Comparison of ENCODE assay signal across 8 cellular contexts in genomic region chr17:40552806-40553693, GRCh38. TPM values are rescaled to one million over a fixed set of nuclear protein-coding genes. Genes with fewer than 3 reads are reported as not detected.
DNase-seq lines count a peak whose midpoint lies in the region; ATAC-seq and TF ChIP-seq lines count a peak whose summit lies in the region.

No MANE protein-coding gene starts in this region.

- H3K27ac ChIP-seq in BLaER1 (peak overlapping the region; percentile 96), Peyer's patch (peak overlapping the region; percentile 73 to 86 (median 80)), dorsolateral prefrontal cortex (peak overlapping the region; percentile 62 to 100 (median 93))

- no peaks in the 10 kb centered on the region for H4K20me1 ChIP-seq in BLaER1

- H3K36me3 Mint-ChIP-seq in osteocyte (ENCODE audit: unreplicated experiment): peaks cover 6% of the 10 kb centered on the region

- no peak for ATAC-seq in GM18873 (IDR thresholded peaks at IDR 0.05; ENCODE audit: low FRiP score, unreplicated experiment)
- no peak for ATAC-seq in GM21737 (IDR thresholded peaks at IDR 0.05; ENCODE audit: unreplicated experiment)
- ATAC-seq in HG03097 (IDR thresholded peaks at IDR 0.05; ENCODE audit: low FRiP score, unreplicated experiment): no peak

- H3K4me1 ChIP-seq in BLaER1: peaks cover 100% of the 10 kb centered on the region
- peaks cover 3 to 53% (median 35%) of the 10 kb centered on the region in 4 donors for H3K4me1 ChIP-seq in Peyer's patch

- DNase-seq in Peyer's patch: peak; percentile 13 to 58 (median 42)
- peak in 4 of 10 donors; percentile 2 to 38 (median 4) for DNase-seq in dorsolateral prefrontal cortex
- no peak for DNase-seq in osteocyte (ENCODE audit: extremely low spot score, unreplicated experiment)
- no peak for DNase-seq in putamen (ENCODE audit: low spot score)

- H3K9ac ChIP-seq in BLaER1: peak overlapping the region; percentile 84

- H3K27me3 Mint-ChIP-seq in osteocyte (ENCODE audit: unreplicated experiment): no peaks in the 10 kb centered on the region

- no peak overlapping the region; the same call in none of the 2 replicates for H3K4me3 ChIP-seq in BLaER1
- no peak overlapping the region for H3K4me3 ChIP-seq in Peyer's patch
- H3K4me3 ChIP-seq in dorsolateral prefrontal cortex: peak overlapping the region in 20 of 59 donors; percentile 1 to 56 (median 30)

- TF ChIP-seq CTCF in Peyer's patch (IDR thresholded peaks at IDR 0.05) (no peak), dorsolateral prefrontal cortex (IDR thresholded peaks at IDR 0.05 in 54 of 56, conservative IDR thresholded peaks at IDR 0.05 in 2 of 56; ENCODE audit: low read depth in 1 of 56, partially characterized antibody in 56 of 56) (no peak), osteocyte (IDR thresholded peaks at IDR 0.05) (no peak)

- peak overlapping the region; percentile 98 for H3K27ac Mint-ChIP-seq in osteocyte (ENCODE audit: unreplicated experiment)

- H3K27me3 ChIP-seq in BLaER1: no peaks in the 10 kb centered on the region
- no peaks in the 10 kb centered on the region for H3K27me3 ChIP-seq in Peyer's patch
- H3K27me3 ChIP-seq in dorsolateral prefrontal cortex: no peaks in the 10 kb centered on the region

- H3K4me1 Mint-ChIP-seq in osteocyte (ENCODE audit: unreplicated experiment): peaks cover 92% of the 10 kb centered on the region

- TF ChIP-seq POLR2A in Peyer's patch (IDR thresholded peaks at IDR 0.05): no peak

- intact Hi-C loops in dorsolateral prefrontal cortex (cut with DNase I): no loop called here

- H3K36me3 ChIP-seq in BLaER1 (peaks cover 5% of the 10 kb centered on the region; the same call in 1 of the 2 replicates), Peyer's patch (no peaks in the 10 kb centered on the region)

- H3K9me3 ChIP-seq in BLaER1: no peaks in the 10 kb centered on the region
- no peaks in the 10 kb centered on the region for H3K9me3 ChIP-seq in Peyer's patch

- peak overlapping the region; percentile 46 for H3K4me3 Mint-ChIP-seq in osteocyte (ENCODE audit: unreplicated experiment)

- no peaks in the 10 kb centered on the region for H3K9me3 Mint-ChIP-seq in osteocyte (ENCODE audit: unreplicated experiment)

- peak overlapping the region; percentile 98 for H3K4me2 ChIP-seq in BLaER1

RNA-seq across cellular contexts. Expression of gene CCR7, which starts 12.2 kb away (rescaled TPM):
- 10 to 100 TPM in 1 of 4 donors, 1 to 10 TPM in 1, not detected in 2; 3.1 to 22.3 TPM for total RNA-seq in Peyer's patch
- under 1 TPM in 4 of 120 experiments, not detected in 116; 0.25 to 0.49 (median 0.30) TPM for total RNA-seq in dorsolateral prefrontal cortex
- 0.21 TPM in 1 of 2 replicates, not detected in the other for total RNA-seq in osteocyte

RNA-seq across cellular contexts. Expression of gene TNS4, which starts 51.6 kb away (rescaled TPM):
- total RNA-seq in Peyer's patch (1 to 10 TPM in 3 of 4 donors, under 1 TPM in 1; 0.54 to 2.5 (median 1.7) TPM), dorsolateral prefrontal cortex (not detected), osteocyte (0.21 and 0.73 TPM in 2 replicates)

Comparison
In these comparisons a context has a peak if more than half of its experiments do, and no peak if none do; other contexts are left out.
1. DNase-seq: peak in Peyer's patch (3 of 3); none in osteocyte (single experiment) and putamen (single experiment).
2. Peak in every context shown above with its lines, with median percentiles within 50 percentile points of each other: H3K27ac ChIP-seq.